8 cellular contexts compared by ENCODE assay signal in the genomic region with DNA sequence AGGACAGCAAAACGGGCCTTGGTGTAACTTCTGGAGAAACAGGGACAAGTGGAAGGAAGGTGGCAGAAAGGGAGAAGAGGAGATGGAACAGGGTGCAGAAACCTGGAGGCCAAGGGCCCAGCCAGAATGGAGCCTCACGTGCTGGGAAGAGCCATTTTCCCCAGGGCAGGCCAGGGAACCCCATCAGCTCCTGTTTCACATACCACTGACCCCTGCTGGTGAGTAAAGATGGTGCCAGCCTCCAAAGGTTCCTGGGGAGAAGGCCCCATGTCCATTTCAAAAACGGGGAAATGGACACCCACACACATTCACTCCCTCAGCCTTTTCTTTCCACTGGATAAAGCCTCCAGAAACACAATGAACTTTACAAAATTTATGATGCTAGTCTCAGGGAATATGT. TPM values are rescaled to one million over a fixed set of nuclear protein-coding genes. Genes with fewer than 3 reads are reported as not detected.
A peak's percentile ranks its signal among the peaks of the same experiment; 100 is the strongest.
DNase-seq lines count a peak whose midpoint lies in the region; ATAC-seq, FAIRE-seq and TF ChIP-seq lines count a peak whose summit lies in the region.

No MANE protein-coding gene starts in this region.

- DNase-seq in A549 (ENCODE audit: low read depth in 1 of 2, low spot score in 1 of 2) (peak in 1 of 2 experiments; percentile 53), GM12864 (ENCODE audit: low read depth) (no peak), SJCRH30 (peak; percentile 35 to 52), fibroblast of villous mesenchyme (ENCODE audit: low read depth) (no peak), glomerular visceral epithelial cell (ENCODE audit: extremely low spot score) (no peak), NCI-H1694 treated with DMSO at 0.1 percent for 48 hours (lab: John Stamatoyannopoulos, UW) (no peak), medulla oblongata (ENCODE audit: extremely low spot score) (no peak), hepatic stellate cell (ENCODE audit: low spot score) (no peak)

- H3K27me3 ChIP-seq in SJCRH30, result no peaks in the 10 kb centered on the region

- peak in 1 of 2 experiments; percentile 24; a peak in 2 of 5 replicates for TF ChIP-seq RAD21 in A549 (conservative IDR thresholded peaks at IDR 0.05 in 1 of 2, IDR thresholded peaks at IDR 0.05 in 1 of 2)

- 71% methylated on average over 3 of the region's 3 CpGs for WGBS in A549 (ENCODE audit: missing lambda C conversion rate)

- H3K4me1 ChIP-seq in A549 (peaks cover 31% of the 10 kb centered on the region), SJCRH30 (peaks cover 2% of the 10 kb centered on the region)

- H3K27ac ChIP-seq in A549 (peak overlapping the region; percentile 38 to 59; a peak in 5 of 6 replicates), SJCRH30 (no peak overlapping the region)

- ATAC-seq in A549, result peak; percentile 47 to 87; a peak in 3 of 6 replicates

- no peaks in the 10 kb centered on the region for H3K9me3 ChIP-seq in A549
- H3K9me3 ChIP-seq in SJCRH30 (replicated peaks), result no peaks in the 10 kb centered on the region

- H3K4me3 ChIP-seq in A549 (no peak overlapping the region), GM12864 (ENCODE audit: low read depth, low read length) (no peak overlapping the region), SJCRH30 (no peak overlapping the region), fibroblast of villous mesenchyme (ENCODE audit: low read depth, low read length) (no peak overlapping the region)

- TF ChIP-seq EP300 in A549 (IDR thresholded peaks at IDR 0.05), result no peak

- H3K4me2 ChIP-seq in A549, result peak overlapping the region; percentile 28; the same call in 1 of the 3 replicates

- POLR2A ChIA-PET in A549 (lab: Yijun Ruan, JAX), result no interaction called here

- no peak for FAIRE-seq in A549 (lab: Jason Lieb, UNC)

- no peak for TF ChIP-seq POLR2A in A549 (IDR thresholded peaks at IDR 0.05; ENCODE audit: low read length)

- TF ChIP-seq CTCF in A549 (IDR thresholded peaks at IDR 0.05), result peak; percentile 21; the same call in 1 of the 3 replicates
- TF ChIP-seq CTCF in GM12864 (IDR thresholded peaks at IDR 0.05; ENCODE audit: low read depth, low read length, missing control alignments), result peak; percentile 66
- TF ChIP-seq CTCF in fibroblast of villous mesenchyme (IDR thresholded peaks at IDR 0.05; ENCODE audit: insufficient read depth, low read depth, low read length), result peak; percentile 39

- CTCF ChIA-PET in A549 (lab: Yijun Ruan, JAX), result interaction anchor here (0.7 to 1.3 kb wide), 2 partner anchors 16 to 23 kb away, joined by 3 read pairs; no protein-coding TSS in a partner anchor

- H3K36me3 ChIP-seq in SJCRH30, result no peaks in the 10 kb centered on the region

TF ChIP-seq in A549, 52 proteins besides CTCF, POLR2A, EP300 and RAD21:
- TF ChIP-seq, protein P1, sequence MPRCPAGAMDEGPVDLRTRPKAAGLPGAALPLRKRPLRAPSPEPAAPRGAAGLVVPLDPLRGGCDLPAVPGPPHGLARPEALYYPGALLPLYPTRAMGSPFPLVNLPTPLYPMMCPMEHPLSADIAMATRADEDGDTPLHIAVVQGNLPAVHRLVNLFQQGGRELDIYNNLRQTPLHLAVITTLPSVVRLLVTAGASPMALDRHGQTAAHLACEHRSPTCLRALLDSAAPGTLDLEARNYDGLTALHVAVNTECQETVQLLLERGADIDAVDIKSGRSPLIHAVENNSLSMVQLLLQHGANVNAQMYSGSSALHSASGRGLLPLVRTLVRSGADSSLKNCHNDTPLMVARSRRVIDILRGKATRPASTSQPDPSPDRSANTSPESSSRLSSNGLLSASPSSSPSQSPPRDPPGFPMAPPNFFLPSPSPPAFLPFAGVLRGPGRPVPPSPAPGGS (IDR thresholded peaks at IDR 0.05), result no peak
- TF ChIP-seq, protein P2, sequence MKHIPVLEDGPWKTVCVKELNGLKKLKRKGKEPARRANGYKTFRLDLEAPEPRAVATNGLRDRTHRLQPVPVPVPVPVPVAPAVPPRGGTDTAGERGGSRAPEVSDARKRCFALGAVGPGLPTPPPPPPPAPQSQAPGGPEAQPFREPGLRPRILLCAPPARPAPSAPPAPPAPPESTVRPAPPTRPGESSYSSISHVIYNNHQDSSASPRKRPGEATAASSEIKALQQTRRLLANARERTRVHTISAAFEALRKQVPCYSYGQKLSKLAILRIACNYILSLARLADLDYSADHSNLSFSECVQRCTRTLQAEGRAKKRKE (CRISPR knock-in tag; IDR thresholded peaks at IDR 0.05; ENCODE audit: low read depth), result no peak
- TF ChIP-seq, protein P3, sequence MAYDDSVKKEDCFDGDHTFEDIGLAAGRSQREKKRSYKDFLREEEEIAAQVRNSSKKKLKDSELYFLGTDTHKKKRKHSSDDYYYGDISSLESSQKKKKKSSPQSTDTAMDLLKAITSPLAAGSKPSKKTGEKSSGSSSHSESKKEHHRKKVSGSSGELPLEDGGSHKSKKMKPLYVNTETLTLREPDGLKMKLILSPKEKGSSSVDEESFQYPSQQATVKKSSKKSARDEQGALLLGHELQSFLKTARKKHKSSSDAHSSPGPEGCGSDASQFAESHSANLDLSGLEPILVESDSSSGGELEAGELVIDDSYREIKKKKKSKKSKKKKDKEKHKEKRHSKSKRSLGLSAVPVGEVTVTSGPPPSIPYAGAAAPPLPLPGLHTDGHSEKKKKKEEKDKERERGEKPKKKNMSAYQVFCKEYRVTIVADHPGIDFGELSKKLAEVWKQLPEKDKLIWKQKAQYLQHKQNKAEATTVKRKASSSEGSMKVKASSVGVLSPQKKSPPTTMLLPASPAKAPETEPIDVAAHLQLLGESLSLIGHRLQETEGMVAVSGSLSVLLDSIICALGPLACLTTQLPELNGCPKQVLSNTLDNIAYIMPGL (CRISPR knock-in tag; IDR thresholded peaks at IDR 0.05; ENCODE audit: borderline replicate concordance), result no peak
- TF ChIP-seq NR3C1 (IDR thresholded peaks at IDR 0.05) (no peak), MAZ (IDR thresholded peaks at IDR 0.05; ENCODE audit: borderline replicate concordance, low read depth, low read length) (no peak), FOSL2 (IDR thresholded peaks at IDR 0.05) (no peak), FOSL2 (CRISPR knock-in tag; IDR thresholded peaks at IDR 0.05) (no peak), MAFK (IDR thresholded peaks at IDR 0.05; ENCODE audit: partially characterized antibody) (no peak), JUNB (IDR thresholded peaks at IDR 0.05) (no peak), HOXB13 (CRISPR knock-in tag; IDR thresholded peaks at IDR 0.05; ENCODE audit: low read depth) (no peak), EHF (CRISPR knock-in tag; IDR thresholded peaks at IDR 0.05) (no peak)
- TF ChIP-seq, protein P4, sequence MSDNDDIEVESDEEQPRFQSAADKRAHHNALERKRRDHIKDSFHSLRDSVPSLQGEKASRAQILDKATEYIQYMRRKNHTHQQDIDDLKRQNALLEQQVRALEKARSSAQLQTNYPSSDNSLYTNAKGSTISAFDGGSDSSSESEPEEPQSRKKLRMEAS (IDR thresholded peaks at IDR 0.05), result no peak
TF ChIP-seq in A549: peak in this region for 0.

RNA-seq across cellular contexts. Expression of a gene that starts 57.6 kb away (rescaled TPM):
- 32.6 and 59.8 TPM in 2 replicates for polyA plus RNA-seq in A549 (2011; rRNA removed)
- polyA plus RNA-seq in A549 (2012; cell fraction: cytosol; rRNA removed), result 60.3 and 71.5 TPM in 2 replicates
- 96.1 and 156 TPM in 2 replicates for polyA plus RNA-seq in A549 (2012; cell fraction: nucleus; rRNA removed)
- 23.3 to 27.4 TPM (median 23.3 TPM) in 3 replicates for polyA plus RNA-seq in A549 (2017; fragmentation: RNase III; extraction: RNeasy Plus Mini Kit Qiagen cat#74134 plus additional on column Dnase treatment)
- polyA minus RNA-seq in A549 (2011; rRNA and poly(A)+ RNA removed), result 47.1 and 53.4 TPM in 2 replicates
- total RNA-seq in SJCRH30 (2014; rRNA removed; shearing (Covaris generic)), result 92.2 and 96.2 TPM in 2 replicates
- total RNA-seq in fibroblast of villous mesenchyme, result 71.2 and 84.6 TPM in 2 replicates

Comparison
In these comparisons a context has a peak if more than half of its experiments do, and no peak if none do; other contexts are left out.
1. DNase-seq: peak in SJCRH30 (2 of 2); none in GM12864 (single experiment), fibroblast of villous mesenchyme (single experiment), glomerular visceral epithelial cell (single experiment), NCI-H1694 treated with DMSO at 0.1 percent for 48 hours (single experiment), medulla oblongata (single experiment) and hepatic stellate cell (single experiment).
2. Peak in every context shown above with its lines, with median percentiles within 50 percentile points of each other: CTCF ChIP-seq.